ENCODE assay signal across 19 cellular contexts in genomic region chr18:61963705-61964104, GRCh38.
DNase-seq lines count a peak whose midpoint lies in the region; ATAC-seq, FAIRE-seq and TF ChIP-seq lines count a peak whose summit lies in the region.
"Had no signal": no experiment of that assay in that cellular context is flagged by ENCODE, and none has a peak within 500 bp of the region (broad histone marks: within the 10 kb centered on the region; RNA-seq: fewer than 3 reads in every experiment).

No MANE protein-coding gene starts in this region.

- TF ChIP-seq POLR2A in stomach (IDR thresholded peaks at IDR 0.05), result no peak

- H3K4me1 ChIP-seq in stomach, result peaks cover 0 to 29% (median 9%) of the 10 kb centered on the region in 4 donors
- H3K4me1 ChIP-seq: BE2C had no signal

- H3K27ac ChIP-seq in stomach (peak overlapping the region in 2 of 5 donors; percentile 17 to 30), caudate nucleus (ENCODE audit: low read depth, low read length) (no peak overlapping the region)

- intact Hi-C loops in stomach (cut with DNase I; ENCODE audit: low total_unique reads), result no loop called here

- no peak for FAIRE-seq in urothelium cell line (lab: Jason Lieb, UNC)

- WGBS in stomach, 5 donors, result 12 to 33% (median 15%) methylated on average over 1 of the region's 1 CpG

- H3K9me3 ChIP-seq in stomach, result no peaks in the 10 kb centered on the region
- H3K9me3 ChIP-seq: BE2C, MG63 had no signal

- no peak for TF ChIP-seq EP300 in stomach (IDR thresholded peaks at IDR 0.05)

- no peak for TF ChIP-seq CTCF in stomach (IDR thresholded peaks at IDR 0.05)

- peak; percentile 55 for ATAC-seq in left lobe of liver
- ATAC-seq in GM21737 (IDR thresholded peaks at IDR 0.05; ENCODE audit: unreplicated experiment), result no peak
- ATAC-seq: PC-3 had no signal

- no peak overlapping the region for H3K4me3 ChIP-seq in stomach
- H3K4me3 ChIP-seq: MG63 had no signal

- no peaks in the 10 kb centered on the region for H3K27me3 ChIP-seq in stomach
- H3K27me3 ChIP-seq: BE2C, MG63 had no signal

- no peaks in the 10 kb centered on the region for H3K36me3 ChIP-seq in stomach
- H3K36me3 ChIP-seq: BE2C, MG63 had no signal

- DNase-seq in EH (ENCODE audit: low read depth), result peak; percentile 29
- DNase-seq in RPMI7951 (ENCODE audit: low read depth), result peak; percentile 37
- DNase-seq in left lobe of liver (ENCODE audit: low spot score), result no peak
- DNase-seq in stomach, result peak; percentile 42
- no peak for DNase-seq in urothelium cell line (ENCODE audit: low spot score)
- DNase-seq in caudate nucleus (lab: John Stamatoyannopoulos, UW), result no peak
- DNase-seq: BE2C, DMS79, H7, HFFc6, Kasumi-1, MG63, NCI-H187, NCI-H446, NCI-H526, PC-3, RPMI8226, SHP77 treated with DMSO at 0.1 percent for 48 hours had no signal

Comparison
In these comparisons a context has a peak if more than half of its experiments do, and no peak if none do; other contexts are left out.
1. DNase-seq: peak in EH (single experiment), RPMI7951 (single experiment) and stomach (single experiment); none in left lobe of liver (single experiment), urothelium cell line (single experiment) and caudate nucleus (0 of 61).